In genomic region chr2:64524604-64525322, GRCh38 we compare ENCODE assay signal across 1 cellular context.
A peak's percentile ranks its signal among the peaks of the same experiment; 100 is the strongest.
TF ChIP-seq lines count a peak whose summit lies in the region.

No MANE protein-coding gene starts in this region.

TF ChIP-seq in HepG2, 621 proteins besides CTCF, POLR2A, EP300 and RAD21 (continued from another document and continues in another):
- TF ChIP-seq, protein P1, sequence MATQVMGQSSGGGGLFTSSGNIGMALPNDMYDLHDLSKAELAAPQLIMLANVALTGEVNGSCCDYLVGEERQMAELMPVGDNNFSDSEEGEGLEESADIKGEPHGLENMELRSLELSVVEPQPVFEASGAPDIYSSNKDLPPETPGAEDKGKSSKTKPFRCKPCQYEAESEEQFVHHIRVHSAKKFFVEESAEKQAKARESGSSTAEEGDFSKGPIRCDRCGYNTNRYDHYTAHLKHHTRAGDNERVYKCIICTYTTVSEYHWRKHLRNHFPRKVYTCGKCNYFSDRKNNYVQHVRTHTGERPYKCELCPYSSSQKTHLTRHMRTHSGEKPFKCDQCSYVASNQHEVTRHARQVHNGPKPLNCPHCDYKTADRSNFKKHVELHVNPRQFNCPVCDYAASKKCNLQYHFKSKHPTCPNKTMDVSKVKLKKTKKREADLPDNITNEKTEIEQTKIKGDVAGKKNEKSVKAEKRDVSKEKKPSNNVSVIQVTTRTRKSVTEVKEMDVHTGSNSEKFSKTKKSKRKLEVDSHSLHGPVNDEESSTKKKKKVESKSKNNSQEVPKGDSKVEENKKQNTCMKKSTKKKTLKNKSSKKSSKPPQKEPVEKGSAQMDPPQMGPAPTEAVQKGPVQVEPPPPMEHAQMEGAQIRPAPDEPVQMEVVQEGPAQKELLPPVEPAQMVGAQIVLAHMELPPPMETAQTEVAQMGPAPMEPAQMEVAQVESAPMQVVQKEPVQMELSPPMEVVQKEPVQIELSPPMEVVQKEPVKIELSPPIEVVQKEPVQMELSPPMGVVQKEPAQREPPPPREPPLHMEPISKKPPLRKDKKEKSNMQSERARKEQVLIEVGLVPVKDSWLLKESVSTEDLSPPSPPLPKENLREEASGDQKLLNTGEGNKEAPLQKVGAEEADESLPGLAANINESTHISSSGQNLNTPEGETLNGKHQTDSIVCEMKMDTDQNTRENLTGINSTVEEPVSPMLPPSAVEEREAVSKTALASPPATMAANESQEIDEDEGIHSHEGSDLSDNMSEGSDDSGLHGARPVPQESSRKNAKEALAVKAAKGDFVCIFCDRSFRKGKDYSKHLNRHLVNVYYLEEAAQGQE (IDR thresholded peaks at IDR 0.05; ENCODE audit: borderline replicate concordance in 1 of 2, low read depth in 1 of 2, low read length in 2 of 2): no peak
- TF ChIP-seq FOXC1 (CRISPR knock-in tag; IDR thresholded peaks at IDR 0.05; ENCODE audit: borderline replicate concordance) (peak; percentile 75), NR0B2 (CRISPR knock-in tag; IDR thresholded peaks at IDR 0.05) (peak; percentile 81; the same call in 1 of the 2 replicates), ZNF317 (CRISPR knock-in tag; IDR thresholded peaks at IDR 0.05) (peak; percentile 24; the same call in 1 of the 2 replicates), ZNF20 (CRISPR knock-in tag; IDR thresholded peaks at IDR 0.05) (0 out of 2 replicates have a peak, but pooled peaks have one; percentile 56), ZNF44 (CRISPR knock-in tag; IDR thresholded peaks at IDR 0.05) (no peak), SKI (IDR thresholded peaks at IDR 0.05; ENCODE audit: partially characterized antibody) (peak; percentile 0), ARNT2 (CRISPR knock-in tag; IDR thresholded peaks at IDR 0.05; ENCODE audit: low read depth) (peak; percentile 11; the same call in 1 of the 2 replicates), FOXO1 (CRISPR knock-in tag; IDR thresholded peaks at IDR 0.05) (0 out of 2 replicates have a peak, but pooled peaks have one; percentile 41), ZNF350 (CRISPR knock-in tag; IDR thresholded peaks at IDR 0.05; ENCODE audit: borderline replicate concordance, low read depth) (0 out of 2 replicates have a peak, but pooled peaks have one; percentile 33), SIN3A (IDR thresholded peaks at IDR 0.05; ENCODE audit: borderline replicate concordance, low read depth, low read length) (peak; percentile 20; the same call in 1 of the 2 replicates), TFE3 (CRISPR knock-in tag; IDR thresholded peaks at IDR 0.05) (peak; percentile 29; the same call in 1 of the 2 replicates), ZNF816 (CRISPR knock-in tag; IDR thresholded peaks at IDR 0.05; ENCODE audit: borderline replicate concordance) (no peak)
- TF ChIP-seq, protein P2, sequence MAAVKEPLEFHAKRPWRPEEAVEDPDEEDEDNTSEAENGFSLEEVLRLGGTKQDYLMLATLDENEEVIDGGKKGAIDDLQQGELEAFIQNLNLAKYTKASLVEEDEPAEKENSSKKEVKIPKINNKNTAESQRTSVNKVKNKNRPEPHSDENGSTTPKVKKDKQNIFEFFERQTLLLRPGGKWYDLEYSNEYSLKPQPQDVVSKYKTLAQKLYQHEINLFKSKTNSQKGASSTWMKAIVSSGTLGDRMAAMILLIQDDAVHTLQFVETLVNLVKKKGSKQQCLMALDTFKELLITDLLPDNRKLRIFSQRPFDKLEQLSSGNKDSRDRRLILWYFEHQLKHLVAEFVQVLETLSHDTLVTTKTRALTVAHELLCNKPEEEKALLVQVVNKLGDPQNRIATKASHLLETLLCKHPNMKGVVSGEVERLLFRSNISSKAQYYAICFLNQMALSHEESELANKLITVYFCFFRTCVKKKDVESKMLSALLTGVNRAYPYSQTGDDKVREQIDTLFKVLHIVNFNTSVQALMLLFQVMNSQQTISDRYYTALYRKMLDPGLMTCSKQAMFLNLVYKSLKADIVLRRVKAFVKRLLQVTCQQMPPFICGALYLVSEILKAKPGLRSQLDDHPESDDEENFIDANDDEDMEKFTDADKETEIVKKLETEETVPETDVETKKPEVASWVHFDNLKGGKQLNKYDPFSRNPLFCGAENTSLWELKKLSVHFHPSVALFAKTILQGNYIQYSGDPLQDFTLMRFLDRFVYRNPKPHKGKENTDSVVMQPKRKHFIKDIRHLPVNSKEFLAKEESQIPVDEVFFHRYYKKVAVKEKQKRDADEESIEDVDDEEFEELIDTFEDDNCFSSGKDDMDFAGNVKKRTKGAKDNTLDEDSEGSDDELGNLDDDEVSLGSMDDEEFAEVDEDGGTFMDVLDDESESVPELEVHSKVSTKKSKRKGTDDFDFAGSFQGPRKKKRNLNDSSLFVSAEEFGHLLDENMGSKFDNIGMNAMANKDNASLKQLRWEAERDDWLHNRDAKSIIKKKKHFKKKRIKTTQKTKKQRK (IDR thresholded peaks at IDR 0.05; ENCODE audit: low read length): no peak
- TF ChIP-seq, protein P3, sequence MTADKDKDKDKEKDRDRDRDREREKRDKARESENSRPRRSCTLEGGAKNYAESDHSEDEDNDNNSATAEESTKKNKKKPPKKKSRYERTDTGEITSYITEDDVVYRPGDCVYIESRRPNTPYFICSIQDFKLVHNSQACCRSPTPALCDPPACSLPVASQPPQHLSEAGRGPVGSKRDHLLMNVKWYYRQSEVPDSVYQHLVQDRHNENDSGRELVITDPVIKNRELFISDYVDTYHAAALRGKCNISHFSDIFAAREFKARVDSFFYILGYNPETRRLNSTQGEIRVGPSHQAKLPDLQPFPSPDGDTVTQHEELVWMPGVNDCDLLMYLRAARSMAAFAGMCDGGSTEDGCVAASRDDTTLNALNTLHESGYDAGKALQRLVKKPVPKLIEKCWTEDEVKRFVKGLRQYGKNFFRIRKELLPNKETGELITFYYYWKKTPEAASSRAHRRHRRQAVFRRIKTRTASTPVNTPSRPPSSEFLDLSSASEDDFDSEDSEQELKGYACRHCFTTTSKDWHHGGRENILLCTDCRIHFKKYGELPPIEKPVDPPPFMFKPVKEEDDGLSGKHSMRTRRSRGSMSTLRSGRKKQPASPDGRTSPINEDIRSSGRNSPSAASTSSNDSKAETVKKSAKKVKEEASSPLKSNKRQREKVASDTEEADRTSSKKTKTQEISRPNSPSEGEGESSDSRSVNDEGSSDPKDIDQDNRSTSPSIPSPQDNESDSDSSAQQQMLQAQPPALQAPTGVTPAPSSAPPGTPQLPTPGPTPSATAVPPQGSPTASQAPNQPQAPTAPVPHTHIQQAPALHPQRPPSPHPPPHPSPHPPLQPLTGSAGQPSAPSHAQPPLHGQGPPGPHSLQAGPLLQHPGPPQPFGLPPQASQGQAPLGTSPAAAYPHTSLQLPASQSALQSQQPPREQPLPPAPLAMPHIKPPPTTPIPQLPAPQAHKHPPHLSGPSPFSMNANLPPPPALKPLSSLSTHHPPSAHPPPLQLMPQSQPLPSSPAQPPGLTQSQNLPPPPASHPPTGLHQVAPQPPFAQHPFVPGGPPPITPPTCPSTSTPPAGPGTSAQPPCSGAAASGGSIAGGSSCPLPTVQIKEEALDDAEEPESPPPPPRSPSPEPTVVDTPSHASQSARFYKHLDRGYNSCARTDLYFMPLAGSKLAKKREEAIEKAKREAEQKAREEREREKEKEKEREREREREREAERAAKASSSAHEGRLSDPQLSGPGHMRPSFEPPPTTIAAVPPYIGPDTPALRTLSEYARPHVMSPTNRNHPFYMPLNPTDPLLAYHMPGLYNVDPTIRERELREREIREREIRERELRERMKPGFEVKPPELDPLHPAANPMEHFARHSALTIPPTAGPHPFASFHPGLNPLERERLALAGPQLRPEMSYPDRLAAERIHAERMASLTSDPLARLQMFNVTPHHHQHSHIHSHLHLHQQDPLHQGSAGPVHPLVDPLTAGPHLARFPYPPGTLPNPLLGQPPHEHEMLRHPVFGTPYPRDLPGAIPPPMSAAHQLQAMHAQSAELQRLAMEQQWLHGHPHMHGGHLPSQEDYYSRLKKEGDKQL (CRISPR knock-in tag; IDR thresholded peaks at IDR 0.05; ENCODE audit: low read depth): no peak
- TF ChIP-seq, protein P4, sequence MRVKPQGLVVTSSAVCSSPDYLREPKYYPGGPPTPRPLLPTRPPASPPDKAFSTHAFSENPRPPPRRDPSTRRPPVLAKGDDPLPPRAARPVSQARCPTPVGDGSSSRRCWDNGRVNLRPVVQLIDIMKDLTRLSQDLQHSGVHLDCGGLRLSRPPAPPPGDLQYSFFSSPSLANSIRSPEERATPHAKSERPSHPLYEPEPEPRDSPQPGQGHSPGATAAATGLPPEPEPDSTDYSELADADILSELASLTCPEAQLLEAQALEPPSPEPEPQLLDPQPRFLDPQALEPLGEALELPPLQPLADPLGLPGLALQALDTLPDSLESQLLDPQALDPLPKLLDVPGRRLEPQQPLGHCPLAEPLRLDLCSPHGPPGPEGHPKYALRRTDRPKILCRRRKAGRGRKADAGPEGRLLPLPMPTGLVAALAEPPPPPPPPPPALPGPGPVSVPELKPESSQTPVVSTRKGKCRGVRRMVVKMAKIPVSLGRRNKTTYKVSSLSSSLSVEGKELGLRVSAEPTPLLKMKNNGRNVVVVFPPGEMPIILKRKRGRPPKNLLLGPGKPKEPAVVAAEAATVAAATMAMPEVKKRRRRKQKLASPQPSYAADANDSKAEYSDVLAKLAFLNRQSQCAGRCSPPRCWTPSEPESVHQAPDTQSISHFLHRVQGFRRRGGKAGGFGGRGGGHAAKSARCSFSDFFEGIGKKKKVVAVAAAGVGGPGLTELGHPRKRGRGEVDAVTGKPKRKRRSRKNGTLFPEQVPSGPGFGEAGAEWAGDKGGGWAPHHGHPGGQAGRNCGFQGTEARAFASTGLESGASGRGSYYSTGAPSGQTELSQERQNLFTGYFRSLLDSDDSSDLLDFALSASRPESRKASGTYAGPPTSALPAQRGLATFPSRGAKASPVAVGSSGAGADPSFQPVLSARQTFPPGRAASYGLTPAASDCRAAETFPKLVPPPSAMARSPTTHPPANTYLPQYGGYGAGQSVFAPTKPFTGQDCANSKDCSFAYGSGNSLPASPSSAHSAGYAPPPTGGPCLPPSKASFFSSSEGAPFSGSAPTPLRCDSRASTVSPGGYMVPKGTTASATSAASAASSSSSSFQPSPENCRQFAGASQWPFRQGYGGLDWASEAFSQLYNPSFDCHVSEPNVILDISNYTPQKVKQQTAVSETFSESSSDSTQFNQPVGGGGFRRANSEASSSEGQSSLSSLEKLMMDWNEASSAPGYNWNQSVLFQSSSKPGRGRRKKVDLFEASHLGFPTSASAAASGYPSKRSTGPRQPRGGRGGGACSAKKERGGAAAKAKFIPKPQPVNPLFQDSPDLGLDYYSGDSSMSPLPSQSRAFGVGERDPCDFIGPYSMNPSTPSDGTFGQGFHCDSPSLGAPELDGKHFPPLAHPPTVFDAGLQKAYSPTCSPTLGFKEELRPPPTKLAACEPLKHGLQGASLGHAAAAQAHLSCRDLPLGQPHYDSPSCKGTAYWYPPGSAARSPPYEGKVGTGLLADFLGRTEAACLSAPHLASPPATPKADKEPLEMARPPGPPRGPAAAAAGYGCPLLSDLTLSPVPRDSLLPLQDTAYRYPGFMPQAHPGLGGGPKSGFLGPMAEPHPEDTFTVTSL (CRISPR knock-in tag; IDR thresholded peaks at IDR 0.05; ENCODE audit: borderline replicate concordance): 0 out of 2 replicates have a peak, but pooled peaks have one; percentile 16
- TF ChIP-seq, protein P5, sequence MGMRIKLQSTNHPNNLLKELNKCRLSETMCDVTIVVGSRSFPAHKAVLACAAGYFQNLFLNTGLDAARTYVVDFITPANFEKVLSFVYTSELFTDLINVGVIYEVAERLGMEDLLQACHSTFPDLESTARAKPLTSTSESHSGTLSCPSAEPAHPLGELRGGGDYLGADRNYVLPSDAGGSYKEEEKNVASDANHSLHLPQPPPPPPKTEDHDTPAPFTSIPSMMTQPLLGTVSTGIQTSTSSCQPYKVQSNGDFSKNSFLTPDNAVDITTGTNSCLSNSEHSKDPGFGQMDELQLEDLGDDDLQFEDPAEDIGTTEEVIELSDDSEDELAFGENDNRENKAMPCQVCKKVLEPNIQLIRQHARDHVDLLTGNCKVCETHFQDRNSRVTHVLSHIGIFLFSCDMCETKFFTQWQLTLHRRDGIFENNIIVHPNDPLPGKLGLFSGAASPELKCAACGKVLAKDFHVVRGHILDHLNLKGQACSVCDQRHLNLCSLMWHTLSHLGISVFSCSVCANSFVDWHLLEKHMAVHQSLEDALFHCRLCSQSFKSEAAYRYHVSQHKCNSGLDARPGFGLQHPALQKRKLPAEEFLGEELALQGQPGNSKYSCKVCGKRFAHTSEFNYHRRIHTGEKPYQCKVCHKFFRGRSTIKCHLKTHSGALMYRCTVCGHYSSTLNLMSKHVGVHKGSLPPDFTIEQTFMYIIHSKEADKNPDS (CRISPR knock-in tag; IDR thresholded peaks at IDR 0.05): 0 out of 2 replicates have a peak, but pooled peaks have one; percentile 62
- TF ChIP-seq, protein P6, sequence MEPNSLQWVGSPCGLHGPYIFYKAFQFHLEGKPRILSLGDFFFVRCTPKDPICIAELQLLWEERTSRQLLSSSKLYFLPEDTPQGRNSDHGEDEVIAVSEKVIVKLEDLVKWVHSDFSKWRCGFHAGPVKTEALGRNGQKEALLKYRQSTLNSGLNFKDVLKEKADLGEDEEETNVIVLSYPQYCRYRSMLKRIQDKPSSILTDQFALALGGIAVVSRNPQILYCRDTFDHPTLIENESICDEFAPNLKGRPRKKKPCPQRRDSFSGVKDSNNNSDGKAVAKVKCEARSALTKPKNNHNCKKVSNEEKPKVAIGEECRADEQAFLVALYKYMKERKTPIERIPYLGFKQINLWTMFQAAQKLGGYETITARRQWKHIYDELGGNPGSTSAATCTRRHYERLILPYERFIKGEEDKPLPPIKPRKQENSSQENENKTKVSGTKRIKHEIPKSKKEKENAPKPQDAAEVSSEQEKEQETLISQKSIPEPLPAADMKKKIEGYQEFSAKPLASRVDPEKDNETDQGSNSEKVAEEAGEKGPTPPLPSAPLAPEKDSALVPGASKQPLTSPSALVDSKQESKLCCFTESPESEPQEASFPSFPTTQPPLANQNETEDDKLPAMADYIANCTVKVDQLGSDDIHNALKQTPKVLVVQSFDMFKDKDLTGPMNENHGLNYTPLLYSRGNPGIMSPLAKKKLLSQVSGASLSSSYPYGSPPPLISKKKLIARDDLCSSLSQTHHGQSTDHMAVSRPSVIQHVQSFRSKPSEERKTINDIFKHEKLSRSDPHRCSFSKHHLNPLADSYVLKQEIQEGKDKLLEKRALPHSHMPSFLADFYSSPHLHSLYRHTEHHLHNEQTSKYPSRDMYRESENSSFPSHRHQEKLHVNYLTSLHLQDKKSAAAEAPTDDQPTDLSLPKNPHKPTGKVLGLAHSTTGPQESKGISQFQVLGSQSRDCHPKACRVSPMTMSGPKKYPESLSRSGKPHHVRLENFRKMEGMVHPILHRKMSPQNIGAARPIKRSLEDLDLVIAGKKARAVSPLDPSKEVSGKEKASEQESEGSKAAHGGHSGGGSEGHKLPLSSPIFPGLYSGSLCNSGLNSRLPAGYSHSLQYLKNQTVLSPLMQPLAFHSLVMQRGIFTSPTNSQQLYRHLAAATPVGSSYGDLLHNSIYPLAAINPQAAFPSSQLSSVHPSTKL (CRISPR knock-in tag; IDR thresholded peaks at IDR 0.05): 0 out of 2 replicates have a peak, but pooled peaks have one; percentile 7
